In genomic region chr12:108327621-108328371, GRCh38 we compare ENCODE assay signal across 1 cellular context.
TF ChIP-seq lines count a peak whose summit lies in the region.

No MANE protein-coding gene starts in this region.

TF ChIP-seq in WTC11, 78 proteins besides CTCF, POLR2A, EP300 and RAD21 (continued from another document):
- no peak for TF ChIP-seq SMAD3 (CRISPR knock-in tag; IDR thresholded peaks at IDR 0.05; ENCODE audit: borderline replicate concordance)
- no peak for TF ChIP-seq ERG (CRISPR knock-in tag; IDR thresholded peaks at IDR 0.05)
TF ChIP-seq in WTC11: peak in this region for 0.
